In genomic region chr4:175776217-175776616, GRCh38 we compare ENCODE assay signal across 19 cellular contexts. TPM values are rescaled to one million over a fixed set of nuclear protein-coding genes. Genes with fewer than 3 reads are reported as not detected.
DNase-seq lines count a peak whose midpoint lies in the region; ATAC-seq and TF ChIP-seq lines count a peak whose summit lies in the region.
"Had no signal": no experiment of that assay in that cellular context is flagged by ENCODE, and none has a peak within 500 bp of the region (broad histone marks: within the 10 kb centered on the region; RNA-seq: fewer than 3 reads in every experiment).

No MANE protein-coding gene starts in this region.

- in situ Hi-C loops in astrocyte of the spinal cord (cut with HindIII; ENCODE audit: low sequenced_read_pairs), result no loop called here

- no peaks in the 10 kb centered on the region for H3K9me3 ChIP-seq in iPS DF 6.9 (ENCODE audit: control insufficient read depth, insufficient read depth, low read length)
- H3K9me3 ChIP-seq: adrenal gland had no signal

- H3K27ac ChIP-seq in 22Rv1 (peak overlapping the region; percentile 15; the same call in 1 of the 2 replicates), iPS DF 6.9 (ENCODE audit: low read length) (no peak overlapping the region)
- H3K27ac ChIP-seq: adrenal gland had no signal

- DNase-seq in NCI-H1048 (lab: John Stamatoyannopoulos, UW) (peak; percentile 51), astrocyte of the spinal cord (ENCODE audit: low read depth, low spot score) (peak; percentile 17), iPS DF 6.9 (ENCODE audit: low read depth, low spot score) (peak; percentile 57), cortex of kidney (lab: John Stamatoyannopoulos, UW) (no peak), progenitor cell of endocrine pancreas (ENCODE audit: low spot score, unreplicated experiment) (no peak), NOMO-1 treated with DMSO at 0.1 percent for 48 hours (lab: John Stamatoyannopoulos, UW; ENCODE audit: unreplicated experiment) (no peak)
- DNase-seq: adrenal gland; Calu3; islet precursor cell; NCI-H1417 treated with DMSO at 0.1 percent for 48 hours; NCI-H82; stimulated activated CD4-positive, alpha-beta T cell treated with anti-CD3 and anti-CD28 coated beads, Interleukin-12 subunit alpha, Interleukin-12 subunit beta, amount 100 ng/mL, for 4 hours; T1000 had no signal

- TF ChIP-seq CTCF in 22Rv1 (IDR thresholded peaks at IDR 0.05) (no peak), astrocyte of the spinal cord (IDR thresholded peaks at IDR 0.05; ENCODE audit: low read depth, low read length) (no peak), progenitor cell of endocrine pancreas (IDR thresholded peaks at IDR 0.05; ENCODE audit: unreplicated experiment) (no peak)

- ATAC-seq in HG02571 (IDR thresholded peaks at IDR 0.05; ENCODE audit: unreplicated experiment), result no peak

- H3K36me3 Mint-ChIP-seq in progenitor cell of endocrine pancreas (ENCODE audit: insufficient read depth), result no peaks in the 10 kb centered on the region
- H3K36me3 Mint-ChIP-seq: IgD-negative memory B cell, mesothelial cell of epicardium had no signal

- no peak overlapping the region for H3K27ac Mint-ChIP-seq in progenitor cell of endocrine pancreas
- H3K27ac Mint-ChIP-seq: activated T-helper 1 cell treated with anti-CD3 and anti-CD28 coated beads, Interleukin-12 subunit alpha, Interleukin-12 subunit beta, Interleukin-2, Interleukin-4 antibody, amounts not matched to agents 30 ng/mL and 10 ng/mL and 1 ng/mL, durations not matched to agents 14 hours and 24 hours and 36 hours; dendritic cell treated with granulocyte-macrophage colony-stimulating factor and Interleukin-4, amounts not matched to agents 40 ng/mL and 50 ng/mL, for 4 days; IgD-negative memory B cell; mesothelial cell of epicardium had no signal

- no peaks in the 10 kb centered on the region for H3K27me3 ChIP-seq in iPS DF 6.9 (ENCODE audit: control insufficient read depth, insufficient read depth, low read length)
- H3K27me3 ChIP-seq: adrenal gland had no signal

- H3K4me1 ChIP-seq in iPS DF 6.9 (ENCODE audit: control insufficient read depth, insufficient read depth, low read length), result peaks cover 4% of the 10 kb centered on the region; the same call in 1 of the 2 replicates
- H3K4me1 ChIP-seq: adrenal gland had no signal

- no peaks in the 10 kb centered on the region for H3K4me1 Mint-ChIP-seq in progenitor cell of endocrine pancreas (ENCODE audit: low read depth)
- H3K4me1 Mint-ChIP-seq: IgD-negative memory B cell, mesothelial cell of epicardium had no signal

- H3K4me3 ChIP-seq in astrocyte of the spinal cord (ENCODE audit: low read depth, low read length), result no peak overlapping the region
- H3K4me3 ChIP-seq in iPS DF 6.9 (ENCODE audit: low read length), result no peak overlapping the region
- H3K4me3 ChIP-seq: adrenal gland had no signal

- no peaks in the 10 kb centered on the region for H3K27me3 Mint-ChIP-seq in progenitor cell of endocrine pancreas
- H3K27me3 Mint-ChIP-seq: dendritic cell treated with granulocyte-macrophage colony-stimulating factor and Interleukin-4, amounts not matched to agents 40 ng/mL and 50 ng/mL, for 4 days had no signal

- no CpG with 5 or more reads among the region's 5 CpGs for WGBS in iPS DF 6.9 (ENCODE audit: insufficient coverage, insufficient read length)

- no peak overlapping the region for H3K4me3 Mint-ChIP-seq in progenitor cell of endocrine pancreas (ENCODE audit: low read depth)
- H3K4me3 Mint-ChIP-seq: activated T-helper 1 cell treated with anti-CD3 and anti-CD28 coated beads, Interleukin-12 subunit alpha, Interleukin-12 subunit beta, Interleukin-2, Interleukin-4 antibody, amounts not matched to agents 30 ng/mL and 10 ng/mL and 1 ng/mL, durations not matched to agents 14 hours and 24 hours and 36 hours; dendritic cell treated with granulocyte-macrophage colony-stimulating factor and Interleukin-4, amounts not matched to agents 40 ng/mL and 50 ng/mL, for 4 days; IgD-negative memory B cell; mesothelial cell of epicardium had no signal

- H3K9me3 Mint-ChIP-seq in progenitor cell of endocrine pancreas (ENCODE audit: low read depth), result no peaks in the 10 kb centered on the region
- H3K9me3 Mint-ChIP-seq: activated T-helper 1 cell treated with anti-CD3 and anti-CD28 coated beads, Interleukin-12 subunit alpha, Interleukin-12 subunit beta, Interleukin-2, Interleukin-4 antibody, amounts not matched to agents 30 ng/mL and 10 ng/mL and 1 ng/mL, durations not matched to agents 14 hours and 24 hours and 36 hours; dendritic cell treated with granulocyte-macrophage colony-stimulating factor and Interleukin-4, amounts not matched to agents 40 ng/mL and 50 ng/mL, for 4 days; IgD-negative memory B cell; mesothelial cell of epicardium had no signal

- no peaks in the 10 kb centered on the region for H3K36me3 ChIP-seq in iPS DF 6.9 (ENCODE audit: control insufficient read depth, insufficient read depth, low read length)
- H3K36me3 ChIP-seq: adrenal gland had no signal

RNA-seq across cellular contexts. Expression of gene GPM6A, which starts 35.8 kb away (rescaled TPM):
- 9.2 and 10.6 TPM in 2 replicates for total RNA-seq in progenitor cell of endocrine pancreas
- total RNA-seq: activated T-helper 1 cell treated with anti-CD3 and anti-CD28 coated beads, Interleukin-12 subunit alpha, Interleukin-12 subunit beta, Interleukin-2, Interleukin-4 antibody, amounts not matched to agents 30 ng/mL and 10 ng/mL and 1 ng/mL, durations not matched to agents 14 hours and 24 hours and 36 hours had no signal

Comparison
In these comparisons a context has a peak if more than half of its experiments do, and no peak if none do; other contexts are left out.
1. DNase-seq: peak in NCI-H1048 (single experiment), astrocyte of the spinal cord (single experiment) and iPS DF 6.9 (single experiment); none in cortex of kidney (single experiment), progenitor cell of endocrine pancreas (single experiment) and NOMO-1 treated with DMSO at 0.1 percent for 48 hours (single experiment).